ENCODE assay signal across 8 cellular contexts in genomic region chr9:95167998-95168397, GRCh38.
A peak's percentile ranks its signal among the peaks of the same experiment; 100 is the strongest.
DNase-seq lines count a peak whose midpoint lies in the region; ATAC-seq lines count a peak whose summit lies in the region.

No MANE protein-coding gene starts in this region.

- ATAC-seq in GM21737 (IDR thresholded peaks at IDR 0.05; ENCODE audit: unreplicated experiment): no peak
- ATAC-seq in GM18517 (IDR thresholded peaks at IDR 0.05; ENCODE audit: unreplicated experiment): no peak

- DNase-seq in GM04504 (ENCODE audit: low read depth): peak; percentile 69
- peak; percentile 75 for DNase-seq in M059J (ENCODE audit: low read depth)
- DNase-seq in T-helper 2 cell: peak in 4 of 5 experiments; percentile 2 to 86 (median 32)
- DNase-seq in brain pericyte (ENCODE audit: low read depth, low spot score): peak; percentile 68
- peak; percentile 67 for DNase-seq in left kidney (ENCODE audit: low read depth, low spot score)
- peak; percentile 13 to 53 for DNase-seq in stimulated activated CD8-positive, alpha-beta memory T cell treated with anti-CD3 and anti-CD28 coated beads, Interleukin-2, amount 100 ng/mL, for 48 hours (ENCODE audit: low read depth in 2 of 2)
